Comparison of ENCODE assay signal across 32 cellular contexts in genomic region chr16:73746554-73746953, GRCh38.
"Had no signal": no experiment of that assay in that cellular context is flagged by ENCODE, and none has a peak within 500 bp of the region (broad histone marks: within the 10 kb centered on the region; RNA-seq: fewer than 3 reads in every experiment).

No MANE protein-coding gene starts in this region.

- H3K27me3 ChIP-seq: ascending aorta, cardiac muscle cell, colonic mucosa had no signal

- FAIRE-seq: bronchial epithelial cell, TTC549 had no signal

- H3K27ac ChIP-seq: ascending aorta, cardiac muscle cell, colonic mucosa, VCaP had no signal

- ATAC-seq: activated CD4-positive, alpha-beta T cell treated with anti-CD3 and anti-CD28 coated beads for 36 hours; activated CD4-positive, CD25-positive, alpha-beta regulatory T cell treated with anti-CD3 and anti-CD28 coated beads, Interleukin-2, amount 50 U/mL, for 24 hours; activated CD8-positive, alpha-beta memory T cell treated with anti-CD3 and anti-CD28 coated beads, Interleukin-2, amount 10 ng/mL, durations not matched to agents 7 days and 5 days; activated CD8-positive, alpha-beta T cell treated with anti-CD3 and anti-CD28 coated beads, Interleukin-2, amount 10 ng/mL, durations not matched to agents 7 days and 5 days; activated naive CD8-positive, alpha-beta T cell treated with anti-CD3 and anti-CD28 coated beads, Interleukin-2, amount 50 U/mL, for 24 hours had no signal

- H3K36me3 ChIP-seq: ascending aorta, cardiac muscle cell, colonic mucosa had no signal

- H3K4me3 ChIP-seq: ascending aorta, cardiac muscle cell, colonic mucosa had no signal

- DNase-seq: activated B cell treated with CpG ODN at 0.5 μM for 24 hours; activated CD4-positive, alpha-beta memory T cell treated with anti-CD3 and anti-CD28 coated beads, Interleukin-2, amount 10 ng/mL, durations not matched to agents 7 days and 5 days; activated CD4-positive, alpha-beta T cell treated with anti-CD3 and anti-CD28 coated beads for 1 hour; activated CD4-positive, alpha-beta T cell treated with anti-CD3 and anti-CD28 coated beads for 36 hours; activated CD4-positive, alpha-beta T cell treated with anti-CD3 and anti-CD28 coated beads for 48 hours; activated CD4-positive, alpha-beta T cell treated with anti-CD3 and anti-CD28 coated beads, Interleukin-2, amount 10 ng/mL, durations not matched to agents 7 days and 5 days; activated CD4-positive, alpha-beta T cell treated with anti-CD3 and anti-CD28 coated beads, Interleukin-2, amount 50 U/mL, for 48 hours; activated CD8-positive, alpha-beta memory T cell treated with anti-CD3 and anti-CD28 coated beads for 24 hours; activated CD8-positive, alpha-beta memory T cell treated with anti-CD3 and anti-CD28 coated beads, Interleukin-2, amount 10 ng/mL, durations not matched to agents 7 days and 5 days; activated CD8-positive, alpha-beta memory T cell treated with anti-CD3 and anti-CD28 coated beads, Interleukin-2, amount 50 U/mL, for 48 hours; activated CD8-positive, alpha-beta T cell treated with anti-CD3 and anti-CD28 coated beads, Interleukin-2, amount 10 ng/mL, durations not matched to agents 7 days and 5 days; activated effector memory CD4-positive, alpha-beta T cell treated with Interleukin-2 at 50 U/mL for 16 hours; activated gamma-delta T cell; activated naive CD4-positive, alpha-beta T cell treated with anti-CD3 and anti-CD28 coated beads, Interleukin-2, amount 10 ng/mL, durations not matched to agents 7 days and 5 days; activated naive CD4-positive, alpha-beta T cell treated with Interleukin-2 at 50 U/mL for 16 hours; activated naive CD8-positive, alpha-beta T cell treated with anti-CD3 and anti-CD28 coated beads, Interleukin-2, amount 10 ng/mL, durations not matched to agents 7 days and 5 days; activated naive CD8-positive, alpha-beta T cell treated with anti-CD3 and anti-CD28 coated beads, Interleukin-2, amount 50 U/mL, for 24 hours; activated T-cell treated with anti-CD3 and anti-CD28 coated beads, Interleukin-2, amount 50 U/mL, for 24 hours; activated T-cell treated with anti-CD3 and anti-CD28 coated beads, Interleukin-2, amount 50 U/mL, for 48 hours; amygdala; anterior cingulate cortex; caudate nucleus; cerebellar nuclear complex; colonic mucosa; T-helper 2 cell; T-helper 9 cell had no signal

- H3K9me3 ChIP-seq: ascending aorta, colonic mucosa had no signal

- H3K4me1 ChIP-seq: ascending aorta, colonic mucosa had no signal
